Comparison of ENCODE assay signal across 1 cellular context in the genomic region with DNA sequence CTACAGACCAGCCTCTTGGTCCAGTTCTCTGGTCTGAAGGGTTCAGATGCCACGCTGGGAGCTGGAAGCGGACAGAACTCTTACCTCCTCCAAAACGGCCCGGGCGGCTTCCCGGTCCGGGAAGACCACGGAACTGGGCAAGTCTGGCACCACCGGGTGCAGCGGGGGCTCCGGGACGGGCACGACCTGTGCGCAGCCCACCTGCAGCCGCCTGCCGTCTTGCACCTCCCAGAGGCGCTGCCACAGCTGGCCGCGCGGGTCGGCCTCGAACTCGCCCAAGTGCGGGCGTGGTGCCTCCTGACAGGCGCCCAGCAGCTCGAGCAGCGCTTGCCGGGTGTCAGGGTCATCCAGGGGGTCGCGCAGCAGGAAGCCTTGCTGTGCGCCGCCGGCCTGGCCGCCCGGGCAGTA.
TF ChIP-seq lines count a peak whose summit lies in the region.

No MANE protein-coding gene starts in this region.

TF ChIP-seq in K562, 482 proteins besides CTCF, POLR2A, EP300 and RAD21:
- 0 out of 2 replicates have a peak, but pooled peaks have one; percentile 15 for TF ChIP-seq FOXP4 (CRISPR knock-in tag; IDR thresholded peaks at IDR 0.05; ENCODE audit: borderline replicate concordance)
- TF ChIP-seq E2F6 (IDR thresholded peaks at IDR 0.05; ENCODE audit: borderline replicate concordance in 1 of 2, extremely low read depth in 1 of 2, insufficient read depth in 1 of 2, insufficient read length in 1 of 2, low read depth in 1 of 2, low read length in 1 of 2, poor library complexity in 1 of 2, severe bottlenecking in 1 of 2) = peak in 1 of 2 experiments; percentile 16
- TF ChIP-seq MCM2 (IDR thresholded peaks at IDR 0.05; ENCODE audit: low read depth) = no peak
- TF ChIP-seq NFIC (IDR thresholded peaks at IDR 0.05) = peak; percentile 70
- no peak for TF ChIP-seq ZNF436 (CRISPR knock-in tag; IDR thresholded peaks at IDR 0.05)
- TF ChIP-seq TFAP4 (CRISPR knock-in tag; IDR thresholded peaks at IDR 0.05; ENCODE audit: borderline replicate concordance) = peak; percentile 64
- no peak for TF ChIP-seq STAT5B (CRISPR knock-in tag; IDR thresholded peaks at IDR 0.05)
- TF ChIP-seq ZKSCAN8 (CRISPR knock-in tag; IDR thresholded peaks at IDR 0.05) = no peak
- TF ChIP-seq FOXO4 (CRISPR knock-in tag; IDR thresholded peaks at IDR 0.05) = no peak
- TF ChIP-seq DPF2 (IDR thresholded peaks at IDR 0.05) = no peak
- 0 out of 2 replicates have a peak, but pooled peaks have one; percentile 30 for TF ChIP-seq ZNF124 (CRISPR knock-in tag; IDR thresholded peaks at IDR 0.05)
- TF ChIP-seq POLR3A (IDR thresholded peaks at IDR 0.05; ENCODE audit: borderline replicate concordance, extremely low read depth, insufficient read depth, insufficient read length) = no peak
- no peak for TF ChIP-seq ARID1B (IDR thresholded peaks at IDR 0.05)
- TF ChIP-seq TAF15 (IDR thresholded peaks at IDR 0.05; ENCODE audit: low read depth, low read length) = no peak
- no peak for TF ChIP-seq ZMIZ1 (IDR thresholded peaks at IDR 0.05; ENCODE audit: low read depth in 2 of 2, low read length in 2 of 2)
- TF ChIP-seq HNRNPL (IDR thresholded peaks at IDR 0.05; ENCODE audit: low read depth, low read length) = peak; percentile 76
- TF ChIP-seq RBM34 (IDR thresholded peaks at IDR 0.05; ENCODE audit: borderline replicate concordance, insufficient read depth, low read length) = no peak
- peak; percentile 36; the same call in 1 of the 2 replicates for TF ChIP-seq ZBTB40 (IDR thresholded peaks at IDR 0.05)
- no peak for TF ChIP-seq ZBTB40 (CRISPR knock-in tag; IDR thresholded peaks at IDR 0.05)
- TF ChIP-seq MXI1 (IDR thresholded peaks at IDR 0.05; ENCODE audit: low read depth, low read length) = no peak
- TF ChIP-seq CHD1 (IDR thresholded peaks at IDR 0.05; ENCODE audit: low read length) = peak; percentile 6
